In genomic region chr11:16512842-16513241, GRCh38 we compare ENCODE assay signal across 14 cellular contexts.
DNase-seq lines count a peak whose midpoint lies in the region; ATAC-seq, FAIRE-seq and TF ChIP-seq lines count a peak whose summit lies in the region.
"Had no signal": no experiment of that assay in that cellular context is flagged by ENCODE, and none has a peak within 500 bp of the region (broad histone marks: within the 10 kb centered on the region; RNA-seq: fewer than 3 reads in every experiment).

No MANE protein-coding gene starts in this region.

- TF ChIP-seq CTCF in nephron progenitor cell (IDR thresholded peaks at IDR 0.05) = no peak

- no peak overlapping the region for H3K18ac ChIP-seq in neuronal stem cell (ENCODE audit: low read length)

- no peak overlapping the region for H3K4ac ChIP-seq in neuronal stem cell (ENCODE audit: low read length)

- no peaks in the 10 kb centered on the region for H3K36me3 ChIP-seq in neuronal stem cell (replicated peaks in 1 of 2; ENCODE audit: control insufficient read depth in 2 of 2, insufficient read depth in 2 of 2, low read length in 2 of 2)

- peaks cover 7% of the 10 kb centered on the region for H3K9me3 Mint-ChIP-seq in nephron progenitor cell

- H2BK120ac ChIP-seq in neuronal stem cell (ENCODE audit: low read depth, low read length) = no peak overlapping the region

- H3K9ac ChIP-seq in neuronal stem cell (ENCODE audit: low read depth, low read length, poor library complexity) = no peak overlapping the region

- no peak overlapping the region for H3K4me2 ChIP-seq in neuronal stem cell (ENCODE audit: insufficient read depth, low read length, poor library complexity, severe bottlenecking)

- H3K27ac Mint-ChIP-seq in nephron progenitor cell = peak overlapping the region; percentile 67

- FAIRE-seq in GM19239 (lab: Jason Lieb, UNC) = no peak

- H3K27ac ChIP-seq in neuronal stem cell (replicated peaks; ENCODE audit: low read length) = no peak overlapping the region
- H3K27ac ChIP-seq: skin epidermis had no signal

- peak; percentile 4 for DNase-seq in GM19239 (ENCODE audit: insufficient read length, low spot score)
- no peak for DNase-seq in nephron progenitor cell
- DNase-seq in central memory CD4-positive, alpha-beta T cell = no peak
- DNase-seq in neuronal stem cell (ENCODE audit: low spot score) = no peak
- no peak for DNase-seq in activated T-cell treated with anti-CD3 and anti-CD28 coated beads, Interleukin-2, amount 50 U/mL, for 48 hours
- DNase-seq in activated CD4-positive, CD25-positive, alpha-beta regulatory T cell treated with anti-CD3 and anti-CD28 coated beads, Interleukin-2, amount 50 U/mL, for 72 hours = no peak
- DNase-seq: activated CD4-positive, alpha-beta T cell treated with anti-CD3 and anti-CD28 coated beads for 1 hour; activated naive CD4-positive, alpha-beta T cell treated with Interleukin-2 at 50 U/mL for 16 hours; Calu3; NCI-H1092 treated with DMSO at 0.1 percent for 48 hours; NCI-H748 treated with DMSO at 0.1 percent for 48 hours had no signal

- H4K91ac ChIP-seq in neuronal stem cell (ENCODE audit: low read depth, low read length, poor library complexity) = no peak overlapping the region

- no peak overlapping the region for H3K23ac ChIP-seq in neuronal stem cell (ENCODE audit: low read depth, low read length, poor library complexity)

- no peaks in the 10 kb centered on the region for H3K4me1 ChIP-seq in neuronal stem cell (ENCODE audit: control insufficient read depth in 2 of 2, insufficient read depth in 1 of 2, low read depth in 1 of 2, low read length in 2 of 2)

- no peak overlapping the region for H3K4me3 ChIP-seq in neuronal stem cell (ENCODE audit: low read length in 2 of 2)
- H3K4me3 ChIP-seq: skin epidermis had no signal

- H2BK15ac ChIP-seq in neuronal stem cell (ENCODE audit: low read length) = no peak overlapping the region

- no peaks in the 10 kb centered on the region for H3K27me3 Mint-ChIP-seq in nephron progenitor cell (ENCODE audit: low read depth, poor library complexity)

- no peak overlapping the region for H2BK12ac ChIP-seq in neuronal stem cell (ENCODE audit: low read length)

- no peak overlapping the region for H3K4me3 Mint-ChIP-seq in nephron progenitor cell

- H2BK5ac ChIP-seq in neuronal stem cell (ENCODE audit: low read length) = no peak overlapping the region

- H3K36me3 Mint-ChIP-seq in nephron progenitor cell (ENCODE audit: low read depth) = no peaks in the 10 kb centered on the region

- no peaks in the 10 kb centered on the region for H3K9me3 ChIP-seq in neuronal stem cell (replicated peaks in 1 of 2; ENCODE audit: control insufficient read depth in 2 of 2, insufficient read depth in 1 of 2, low read depth in 1 of 2, low read length in 2 of 2)

- no peak overlapping the region for H2AFZ ChIP-seq in neuronal stem cell (ENCODE audit: low read length)

- no peak overlapping the region for H3K14ac ChIP-seq in neuronal stem cell (ENCODE audit: low read length)

- H2AK5ac ChIP-seq in neuronal stem cell (ENCODE audit: low read depth, low read length) = no peak overlapping the region

- H3K27me3 ChIP-seq in neuronal stem cell (ENCODE audit: control insufficient read depth in 3 of 3, insufficient read depth in 3 of 3, low read depth in 1 of 3, low read length in 3 of 3) = no peaks in the 10 kb centered on the region

- H3K4me1 Mint-ChIP-seq in nephron progenitor cell = peaks cover 9% of the 10 kb centered on the region

- no peak overlapping the region for H4K8ac ChIP-seq in neuronal stem cell (ENCODE audit: low read depth, low read length)

- no peaks in the 10 kb centered on the region for H3K79me1 ChIP-seq in neuronal stem cell (ENCODE audit: low read depth, low read length)

- ATAC-seq in GM21825 (IDR thresholded peaks at IDR 0.05; ENCODE audit: unreplicated experiment) (peak; percentile 91), HG03139 (IDR thresholded peaks at IDR 0.05; ENCODE audit: unreplicated experiment) (peak; percentile 94)
